In genomic region chr4:40628407-40628806, GRCh38 we compare ENCODE assay signal across 8 cellular contexts. TPM values are rescaled to one million over a fixed set of nuclear protein-coding genes. Genes with fewer than 3 reads are reported as not detected.
DNase-seq lines count a peak whose midpoint lies in the region; ATAC-seq, FAIRE-seq and TF ChIP-seq lines count a peak whose summit lies in the region.
"Not testable (repeated sequence)": the region's sequence is repeated elsewhere in the genome, so short reads cannot be mapped to it uniquely, and the experiment has no call there.

No MANE protein-coding gene starts in this region.

- intact Hi-C loops in CD14-positive monocyte (cut with micrococcal nuclease): loop anchor here (5.0 to 10.0 kb wide), 4 partner anchors 54 to 574 kb away; partner anchors contain the start of gene N4BP2 (in 1 of the 2)
- intact Hi-C loops in adrenal gland (cut with DNase I); stomach (cut with DNase I; ENCODE audit: low total_unique reads): not testable (repeated sequence)

- H3K27ac ChIP-seq in adrenal gland (peak overlapping the region; percentile 61 to 99 (median 95)), muscle layer of duodenum (ENCODE audit: low read length) (peak overlapping the region; percentile 7), stomach (peak overlapping the region; percentile 77 to 98 (median 92))
- not testable (repeated sequence) for H3K27ac ChIP-seq in H1 (ENCODE audit: low read depth, low read length)

- peak overlapping the region; percentile 99 to 100 (median 99) for H3K27ac Mint-ChIP-seq in CD14-positive monocyte
- not testable (repeated sequence) for H3K27ac Mint-ChIP-seq in HFFc6

- not testable (repeated sequence) for H3K23ac ChIP-seq in H1 (ENCODE audit: insufficient read length)

- peak overlapping the region; percentile 77 to 99 for H3K4me2 ChIP-seq in H1 (ENCODE audit: insufficient read depth in 1 of 2, low read depth in 2 of 2, low read length in 2 of 2)

- not testable (repeated sequence) for H2AFZ ChIP-seq in H1 (ENCODE audit: low read length)

- POLR2A ChIA-PET in H1 (lab: Charles Lee; ENCODE audit: partially characterized antibody): interaction anchor here (0.6 to 2.8 kb wide), 8 partner anchors 8 to 47 kb away, joined by 3 to 7 read pairs (median 4); no protein-coding TSS in a partner anchor

- not testable (repeated sequence) for FAIRE-seq in H1 (lab: Jason Lieb, UNC)

- not testable (repeated sequence) for H3K9me3 ChIP-seq in adrenal gland (replicated peaks in 1 of 3); H1 (ENCODE audit: insufficient read depth in 2 of 2, low read depth in 1 of 2, low read length in 1 of 2); iPS-15b (ENCODE audit: control insufficient read depth, insufficient read depth, low read length); muscle layer of duodenum (ENCODE audit: control insufficient read depth in 1 of 2, low read length in 2 of 2); stomach

- not testable (repeated sequence) for TF ChIP-seq EP300 in H1 (IDR thresholded peaks at IDR 0.05; ENCODE audit: borderline replicate concordance in 1 of 2, low read depth in 2 of 2, low read length in 2 of 2); stomach (IDR thresholded peaks at IDR 0.05)

- H3K4me1 Mint-ChIP-seq in CD14-positive monocyte (peaks cover 70% of the 10 kb centered on the region), HFFc6 (ENCODE audit: low read depth) (peaks cover 46% of the 10 kb centered on the region)

- peaks cover 19 to 36% of the 10 kb centered on the region in 2 donors for H3K4me1 ChIP-seq in adrenal gland (replicated peaks in 1 of 2)
- H3K4me1 ChIP-seq in H1 (replicated peaks in 1 of 4; ENCODE audit: control insufficient read depth in 3 of 4, insufficient read depth in 4 of 4, low read length in 3 of 4): peaks cover 10 to 22% (median 20%) of the 10 kb centered on the region in 4 experiments; a peak in 6 of 7 replicates
- H3K4me1 ChIP-seq in iPS-15b (ENCODE audit: control insufficient read depth, insufficient read depth, low read length): peaks cover 37% of the 10 kb centered on the region
- peaks cover 3 to 11% of the 10 kb centered on the region in 2 donors for H3K4me1 ChIP-seq in muscle layer of duodenum (ENCODE audit: control insufficient read depth in 1 of 2, insufficient read depth in 2 of 2, low read length in 2 of 2)
- H3K4me1 ChIP-seq in stomach: peaks cover 17 to 70% (median 34%) of the 10 kb centered on the region in 4 donors

- not testable (repeated sequence) for DNase-seq in CD14-positive monocyte (ENCODE audit: low spot score); HFFc6; adrenal gland; H1 (ENCODE audit: low read depth in 1 of 2, low spot score in 2 of 2); stomach

- not testable (repeated sequence) for TF ChIP-seq CTCF in CD14-positive monocyte (IDR thresholded peaks at IDR 0.05); HFFc6 (IDR thresholded peaks at IDR 0.05); adrenal gland (IDR thresholded peaks at IDR 0.05); H1 (IDR thresholded peaks at IDR 0.05; ENCODE audit: control extremely low read depth in 1 of 3, insufficient read depth in 1 of 3, low read depth in 1 of 3, low read length in 3 of 3); stomach (IDR thresholded peaks at IDR 0.05)

- TF ChIP-seq RAD21 in H1 (IDR thresholded peaks at IDR 0.05 in 1 of 2, conservative IDR thresholded peaks at IDR 0.05 in 1 of 2; ENCODE audit: low read depth in 2 of 2, low read length in 2 of 2): not testable (repeated sequence)

- H3K27me3 Mint-ChIP-seq in CD14-positive monocyte (ENCODE audit: low read depth in 3 of 3); HFFc6 (ENCODE audit: insufficient read depth): not testable (repeated sequence)

- peaks cover 12% of the 10 kb centered on the region for H3K23me2 ChIP-seq in H1 (ENCODE audit: low read depth, low read length)

- not testable (repeated sequence) for H3K56ac ChIP-seq in H1 (replicated peaks; ENCODE audit: insufficient read length, low read depth, low read length)

- not testable (repeated sequence) for H3K14ac ChIP-seq in H1 (ENCODE audit: insufficient read length)

- peak overlapping the region; percentile 7 for H2BK120ac ChIP-seq in H1 (replicated peaks; ENCODE audit: low read depth, low read length)

- H4K91ac ChIP-seq in H1 (replicated peaks; ENCODE audit: insufficient read length, low read length): peak overlapping the region; percentile 91

- H3K4ac ChIP-seq in H1 (replicated peaks; ENCODE audit: insufficient read length, low read depth, low read length): not testable (repeated sequence)

- H4K20me1 ChIP-seq in H1 (replicated peaks in 1 of 2; ENCODE audit: control insufficient read depth in 1 of 2, insufficient read depth in 2 of 2, low read length in 2 of 2): not testable (repeated sequence)

- not testable (repeated sequence) for H3K9me3 Mint-ChIP-seq in CD14-positive monocyte, HFFc6

- H3K79me2 ChIP-seq in H1 (ENCODE audit: control insufficient read depth in 1 of 2, insufficient read depth in 2 of 2, low read length in 2 of 2): peaks cover 12 to 49% of the 10 kb centered on the region in 2 experiments

- not testable (repeated sequence) for H2BK15ac ChIP-seq in H1 (ENCODE audit: low read length)

- not testable (repeated sequence) for H3K36me3 ChIP-seq in adrenal gland (replicated peaks in 1 of 2); H1 (ENCODE audit: control insufficient read depth in 2 of 4, insufficient read depth in 4 of 4, low read length in 3 of 4); iPS-15b (ENCODE audit: control insufficient read depth, insufficient read depth, low read length); muscle layer of duodenum (ENCODE audit: control insufficient read depth in 1 of 2, insufficient read depth in 2 of 2, low read length in 2 of 2); stomach

- peak overlapping the region; percentile 17; the same call in 1 of the 2 replicates for H3K18ac ChIP-seq in H1 (ENCODE audit: extremely low read depth, low read length)

- not testable (repeated sequence) for H4K8ac ChIP-seq in H1 (ENCODE audit: extremely low read depth, insufficient read depth, low read length)

- CTCF ChIA-PET in H1 (lab: Charles Lee; ENCODE audit: partially characterized antibody): not testable (repeated sequence)

- not testable (repeated sequence) for H4K5ac ChIP-seq in H1 (ENCODE audit: insufficient read length, low read depth, low read length)

- not testable (repeated sequence) for H2AK5ac ChIP-seq in H1 (ENCODE audit: low read depth, low read length)

- not testable (repeated sequence) for TF ChIP-seq POLR2A in adrenal gland (IDR thresholded peaks at IDR 0.05); H1 (IDR thresholded peaks at IDR 0.05; ENCODE audit: control extremely low read depth in 1 of 2, low read depth in 2 of 2, low read length in 2 of 2); stomach (IDR thresholded peaks at IDR 0.05)

- not testable (repeated sequence) for ATAC-seq in SK-N-SH treated with all-trans-retinoic acid at 6 μM for 48 hours

- H3K4me3 ChIP-seq in adrenal gland (peak overlapping the region in 3 of 4 donors; percentile 21 to 67 (median 33)), H1 (ENCODE audit: extremely low read depth in 1 of 4, insufficient read depth in 2 of 4, low read depth in 3 of 4, low read length in 4 of 4) (peak overlapping the region; percentile 29 to 79 (median 62)), iPS-15b (ENCODE audit: low read depth, low read length) (peak overlapping the region; percentile 79), muscle layer of duodenum (ENCODE audit: low read depth in 1 of 2, low read length in 2 of 2) (peak overlapping the region; percentile 36 to 38), stomach (peak overlapping the region; percentile 23 to 57 (median 56))

- H3K27me3 ChIP-seq in adrenal gland; H1 (replicated peaks in 1 of 4; ENCODE audit: control insufficient read depth in 3 of 4, extremely low read depth in 1 of 4, insufficient read depth in 3 of 4, low read length in 3 of 4); iPS-15b (ENCODE audit: control insufficient read depth, insufficient read depth, low read length); muscle layer of duodenum (ENCODE audit: low read depth, low read length); stomach: not testable (repeated sequence)

- H3K4me3 Mint-ChIP-seq in CD14-positive monocyte: peak overlapping the region; percentile 98 to 100
- H3K4me3 Mint-ChIP-seq in HFFc6: peak overlapping the region; percentile 94

- WGBS in adrenal gland, 4 donors: 19 to 30% (median 23%) methylated on average over 6 of the region's 6 CpGs
- 10% methylated on average over 6 of the region's 6 CpGs; no CpG with 5 or more reads in 1 of the 2 experiments for WGBS in H1 (ENCODE audit: extremely low coverage in 1 of 2, insufficient coverage in 1 of 2, insufficient read length in 1 of 2, insufficient replicate concordance in 2 of 2, low coverage in 1 of 2, low lambda C conversion rate in 2 of 2, missing lambda C conversion rate in 1 of 2), 2 experiments
- 22 to 37% (median 32%) methylated on average over 6 of the region's 6 CpGs for WGBS in stomach, 5 donors

- H3K9ac ChIP-seq in H1 (replicated peaks in 1 of 4; ENCODE audit: extremely low read depth in 1 of 4, low read depth in 3 of 4, low read length in 3 of 4) (peak overlapping the region in 2 of 4 experiments; percentile 1 to 54; a peak in 1 of 7 replicates), iPS-15b (ENCODE audit: low read depth, low read length) (peak overlapping the region; percentile 38)

- H2BK5ac ChIP-seq in H1 (ENCODE audit: low read depth, low read length): peak overlapping the region; percentile 81; the same call in 1 of the 2 replicates

- H2BK20ac ChIP-seq in H1 (ENCODE audit: low read length): peak overlapping the region; percentile 40; the same call in 1 of the 2 replicates

- H3K79me1 ChIP-seq in H1 (ENCODE audit: low read depth, low read length): not testable (repeated sequence)

- H3K36me3 Mint-ChIP-seq in CD14-positive monocyte: peaks cover 40 to 47% of the 10 kb centered on the region in 2 donors
- H3K36me3 Mint-ChIP-seq in HFFc6 (ENCODE audit: low read depth): not testable (repeated sequence)

- 0 out of 2 replicates have a peak overlapping the region, but pooled peaks have one; percentile 62 for H2BK12ac ChIP-seq in H1 (ENCODE audit: low read depth, low read length)

RNA-seq across cellular contexts. Expression of gene RBM47, which starts 1.3 kb away (rescaled TPM):
- polyA plus RNA-seq in CD14-positive monocyte: 10 to 100 TPM; 79.5 to 92.8 TPM
- total RNA-seq in HFFc6 (2021; fragmentation: NEBNext Ultra II Directional; extraction: Animal tissue kit (Norgen Biotek cat#: 25700)): 1 to 10 TPM in 5 of 6 experiments, under 1 TPM in 1; 0.95 to 1.5 (median 1.4) TPM
- 100 to 1,000 TPM; 143 to 370 (median 175) TPM for total RNA-seq in adrenal gland
- polyA plus RNA-seq in adrenal gland: 100 to 1,000 TPM in 1 of 3 donors, 10 to 100 TPM in 2; 25.7 to 117 (median 26.0) TPM
- 73.1 and 78.9 TPM in 2 replicates for total RNA-seq in H1 (2021; fragmentation: NEBNext Ultra II Directional; extraction: Animal tissue kit (Norgen Biotek cat#: 25700))
- 42.8 and 67.6 TPM in 2 replicates for polyA plus RNA-seq in H1 (2011; rRNA removed)
- 66.0 TPM for polyA plus RNA-seq in H1 (2011; cell fraction: cytosol; rRNA removed)
- 101 TPM for polyA plus RNA-seq in H1 (2011; cell fraction: nucleus; rRNA removed)
- 31.2 to 39.0 TPM (median 33.4 TPM) in 4 replicates for polyA plus RNA-seq in H1 (2012, experiment 1 of 2)
- polyA plus RNA-seq in H1 (2012, experiment 2 of 2): 15.2 TPM
- polyA plus RNA-seq in H1 (2013, experiment 1 of 2): 49.4 TPM
- polyA plus RNA-seq in H1 (2013, experiment 2 of 2): 50.7 TPM
- polyA minus RNA-seq in H1 (2011; rRNA and poly(A)+ RNA removed): 41.2 and 61.3 TPM in 2 replicates
- 53.3 TPM for polyA minus RNA-seq in H1 (2011; cell fraction: cytosol; rRNA and poly(A)+ RNA removed)
- 66.1 TPM for polyA minus RNA-seq in H1 (2011; cell fraction: nucleus; rRNA and poly(A)+ RNA removed)
- 100 to 1,000 TPM; 124 to 448 (median 207) TPM for total RNA-seq in stomach
- polyA plus RNA-seq in stomach: 10 to 100 TPM; 18.5 to 66.9 (median 34.5) TPM

Comparison
In these comparisons a context has a peak if more than half of its experiments do, and no peak if none do; other contexts are left out.
1. RNA of gene RBM47, which starts 1.3 kb away (total RNA-seq): 124 to 448 TPM in stomach, 143 to 370 TPM in adrenal gland and 73.1 to 78.9 TPM in H1; 0.95 to 1.5 TPM in HFFc6; every median in the first group is over 10 times any median in the second.
2. Peak in every context shown above with its lines, with median percentiles within 50 percentile points of each other: H3K4me3 ChIP-seq.